Comparison of ENCODE assay signal across 19 cellular contexts in the genomic region with DNA sequence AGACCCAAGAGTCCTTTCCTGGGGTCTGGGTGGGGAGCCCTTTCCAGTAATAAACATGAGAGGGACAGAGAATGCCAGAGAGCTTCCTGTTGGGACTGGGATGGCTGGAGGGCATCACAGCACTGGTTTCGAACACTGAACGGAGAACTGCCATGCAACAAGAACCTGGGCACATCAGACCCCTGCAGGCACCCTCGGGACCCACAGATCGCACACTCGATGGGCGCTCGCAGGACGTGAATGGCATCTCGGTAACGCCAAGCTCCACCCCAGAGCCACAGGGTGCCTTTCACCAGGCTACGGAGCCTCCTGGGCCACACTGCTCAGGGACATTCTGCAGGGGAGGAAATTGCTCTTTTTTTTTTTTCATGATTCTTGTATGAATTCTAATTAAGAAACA. TPM values are rescaled to one million over a fixed set of nuclear protein-coding genes. Genes with fewer than 3 reads are reported as not detected.
DNase-seq lines count a peak whose midpoint lies in the region; ATAC-seq and TF ChIP-seq lines count a peak whose summit lies in the region.
"Had no signal": no experiment of that assay in that cellular context is flagged by ENCODE, and none has a peak within 500 bp of the region (broad histone marks: within the 10 kb centered on the region; RNA-seq: fewer than 3 reads in every experiment).

No MANE protein-coding gene starts in this region.

- no peak overlapping the region for H3K27ac ChIP-seq in Peyer's patch
- no peak overlapping the region for H3K27ac ChIP-seq in body of pancreas
- H3K27ac ChIP-seq in lower lobe of right lung, result no peak overlapping the region
- H3K27ac ChIP-seq in stomach, result no peak overlapping the region
- no peak overlapping the region for H3K27ac ChIP-seq in brain microvascular endothelial cell
- H3K27ac ChIP-seq: cardiac muscle cell, neutrophil had no signal

- WGBS in body of pancreas, 2 donors, result 91 to 94% methylated on average over 10 to 11 of the region's 11 CpGs
- 85 to 97% (median 94%) methylated on average over 9 to 11 of the region's 11 CpGs for WGBS in stomach, 5 donors

- H3K4me3 ChIP-seq in Peyer's patch (no peak overlapping the region), body of pancreas (no peak overlapping the region), lower lobe of right lung (no peak overlapping the region), stomach (no peak overlapping the region), brain microvascular endothelial cell (ENCODE audit: low read depth, low read length) (no peak overlapping the region)
- H3K4me3 ChIP-seq: cardiac muscle cell, smooth muscle cell had no signal

- no peaks in the 10 kb centered on the region for H3K4me1 ChIP-seq in Peyer's patch
- peaks cover 40% of the 10 kb centered on the region for H3K4me1 ChIP-seq in body of pancreas
- peaks cover 8% of the 10 kb centered on the region for H3K4me1 ChIP-seq in lower lobe of right lung
- H3K4me1 ChIP-seq in stomach, result peaks cover 0 to 9% (median 0%) of the 10 kb centered on the region in 4 donors

- H3K9me3 ChIP-seq in Peyer's patch (peaks cover 0 to 11% (median 4%) of the 10 kb centered on the region in 4 donors), body of pancreas (peaks cover 0 to 18% (median 0%) of the 10 kb centered on the region in 3 donors), lower lobe of right lung (peaks cover 21% of the 10 kb centered on the region), stomach (peaks cover 6 to 27% (median 22%) of the 10 kb centered on the region in 4 donors)

- DNase-seq in Peyer's patch (peak in 2 of 3 donors; percentile 29 to 37), body of pancreas (peak in 3 of 4 donors; percentile 0 to 10 (median 4)), lower lobe of right lung (peak; percentile 18), stomach (peak; percentile 18), brain microvascular endothelial cell (no peak)
- no peak for DNase-seq in activated naive CD4-positive, alpha-beta T cell treated with Interleukin-2 at 50 U/mL for 16 hours
- DNase-seq: activated CD4-positive, alpha-beta memory T cell treated with anti-CD3 and anti-CD28 coated beads, Interleukin-2, amount 10 ng/mL, durations not matched to agents 7 days and 5 days; dermis blood vessel endothelial cell; DMS 273 treated with DMSO at 0.1 percent for 48 hours; NCI-H1417; NCI-H446 treated with DMSO at 0.1 percent for 48 hours; stimulated activated CD4-positive, alpha-beta T cell treated with anti-CD3 and anti-CD28 coated beads, Interleukin-2, amount 100 ng/mL, for 48 hours had no signal

- TF ChIP-seq CTCF in Peyer's patch (IDR thresholded peaks at IDR 0.05) (no peak), body of pancreas (IDR thresholded peaks at IDR 0.05) (no peak), lower lobe of right lung (IDR thresholded peaks at IDR 0.05) (no peak), stomach (IDR thresholded peaks at IDR 0.05) (no peak), brain microvascular endothelial cell (IDR thresholded peaks at IDR 0.05; ENCODE audit: low read depth, low read length, missing control alignments) (no peak)

- TF ChIP-seq POLR2A in Peyer's patch (IDR thresholded peaks at IDR 0.05) (no peak), body of pancreas (IDR thresholded peaks at IDR 0.05) (no peak), stomach (IDR thresholded peaks at IDR 0.05) (no peak)

- TF ChIP-seq EP300 in stomach (IDR thresholded peaks at IDR 0.05), result no peak

- no peak for ATAC-seq in body of pancreas
- no peak for ATAC-seq in lower lobe of right lung
- ATAC-seq in HG03521 (IDR thresholded peaks at IDR 0.05; ENCODE audit: unreplicated experiment), result no peak
- ATAC-seq: Right ventricle myocardium inferior; stimulated activated memory B cell treated with anti-CD40 and anti-IgM and Interleukin-4, amounts not matched to agents 10 μg/mL and 1 μg/mL and 100 μg/mL, for 72 hours had no signal

- intact Hi-C loops in body of pancreas (cut with DNase I), result no loop called here
- intact Hi-C loops in lower lobe of right lung (cut with DNase I), result no loop called here
- intact Hi-C loops in stomach (cut with DNase I; ENCODE audit: low total_unique reads), result no loop called here

- no peaks in the 10 kb centered on the region for H3K27me3 ChIP-seq in Peyer's patch
- H3K27me3 ChIP-seq in body of pancreas, result no peaks in the 10 kb centered on the region
- no peaks in the 10 kb centered on the region for H3K27me3 ChIP-seq in lower lobe of right lung (ENCODE audit: low read depth)
- H3K27me3 ChIP-seq in stomach, result no peaks in the 10 kb centered on the region
- H3K27me3 ChIP-seq in brain microvascular endothelial cell (replicated peaks), result no peaks in the 10 kb centered on the region
- H3K27me3 ChIP-seq: cardiac muscle cell, neutrophil had no signal

- H3K36me3 ChIP-seq in Peyer's patch (peaks cover 0 to 31% (median 0%) of the 10 kb centered on the region in 3 donors), body of pancreas (replicated peaks in 1 of 2; ENCODE audit: insufficient read depth in 1 of 2, low read depth in 2 of 2) (no peaks in the 10 kb centered on the region), lower lobe of right lung (peaks cover 32% of the 10 kb centered on the region), stomach (peaks cover 11 to 74% (median 59%) of the 10 kb centered on the region in 4 donors), brain microvascular endothelial cell (replicated peaks) (peaks cover 8% of the 10 kb centered on the region)
- H3K36me3 ChIP-seq: cardiac muscle cell had no signal

- in situ Hi-C loops in brain microvascular endothelial cell (cut with HindIII; ENCODE audit: low pct_ligation_motif_present, low sequenced_read_pairs), result no loop called here

RNA-seq across cellular contexts. Expression of gene SLC66A2, which starts 25.1 kb away (rescaled TPM):
- total RNA-seq in Peyer's patch (10 to 100 TPM; 28.0 to 41.4 (median 34.9) TPM), body of pancreas (10 to 100 TPM; 30.4 to 50.8 TPM), lower lobe of right lung (54.2 TPM), stomach (100 to 1,000 TPM in 1 of 5 donors, 10 to 100 TPM in 4; 18.1 to 148 (median 25.5) TPM)
- 10 to 100 TPM; 19.1 to 31.1 (median 20.0) TPM for polyA plus RNA-seq in stomach

RNA-seq across cellular contexts. Expression of gene HSBP1L1, which starts 38.1 kb away (rescaled TPM):
- total RNA-seq in Peyer's patch (10 to 100 TPM; 14.9 to 64.9 (median 47.8) TPM), body of pancreas (10 to 100 TPM; 14.8 to 22.1 TPM), lower lobe of right lung (46.6 TPM), stomach (10 to 100 TPM in 4 of 5 donors, 1 to 10 TPM in 1; 4.1 to 42.6 (median 23.8) TPM)
- 10 to 100 TPM; 51.6 to 62.3 (median 58.7) TPM for polyA plus RNA-seq in stomach
- total RNA-seq: OCI-LY7 had no signal

Comparison
In these comparisons a context has a peak if more than half of its experiments do, and no peak if none do; other contexts are left out.
1. DNase-seq: peak in Peyer's patch (2 of 3), body of pancreas (3 of 4), lower lobe of right lung (single experiment) and stomach (single experiment); none in brain microvascular endothelial cell (single experiment) and activated naive CD4-positive, alpha-beta T cell treated with Interleukin-2 at 50 U/mL for 16 hours (single experiment).